8 cellular contexts compared by ENCODE assay signal in the genomic region with DNA sequence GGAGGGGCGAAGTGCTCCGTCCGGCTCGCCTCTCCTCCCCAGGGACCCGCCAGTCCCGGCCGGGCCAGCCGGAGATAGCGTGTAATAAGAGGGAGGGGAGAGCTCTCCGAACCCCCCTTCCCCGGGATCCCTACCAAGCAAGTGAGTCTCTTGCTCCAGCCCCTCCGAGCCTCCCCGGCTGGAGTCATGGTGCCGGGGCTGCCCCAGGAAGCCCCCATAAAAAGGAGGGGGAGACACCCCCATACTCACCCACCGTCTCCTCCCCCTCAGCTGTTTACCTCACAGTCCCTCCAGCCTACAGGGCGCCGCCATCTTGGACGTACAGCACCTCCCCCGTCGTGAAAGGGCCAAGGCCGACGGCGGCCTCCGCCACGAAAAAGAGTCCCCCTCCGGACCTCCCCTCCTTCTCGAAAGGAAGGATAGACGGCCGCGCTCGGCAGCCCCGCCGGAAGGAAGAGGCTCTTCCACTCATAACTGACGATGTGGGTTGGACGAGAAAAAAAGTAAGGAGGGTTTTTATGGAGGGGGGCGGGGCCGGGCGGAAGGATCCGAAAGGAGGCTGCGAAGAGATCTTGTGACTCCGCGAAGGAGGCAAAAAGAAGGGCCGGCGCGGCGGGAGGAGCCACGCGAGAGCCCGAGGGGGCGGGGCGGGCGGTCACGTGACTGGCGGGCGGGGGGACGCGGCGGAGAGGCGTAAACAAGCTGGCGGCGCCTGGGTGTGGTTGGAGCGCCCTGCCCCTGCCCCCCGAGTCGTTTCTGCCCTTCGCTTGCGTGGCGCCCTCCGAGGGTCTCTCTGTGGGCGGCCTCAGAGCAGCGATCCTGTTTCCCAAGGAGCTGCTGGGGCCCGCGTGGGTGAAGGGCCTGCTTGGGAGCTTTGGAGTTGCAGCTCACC. TPM values are rescaled to one million over a fixed set of nuclear protein-coding genes. Genes with fewer than 3 reads are reported as not detected.
DNase-seq lines count a peak whose midpoint lies in the region; ATAC-seq and TF ChIP-seq lines count a peak whose summit lies in the region.

A gene (minus strand): TSS at position 323 of the 892 bp plus-strand sequence. CDS start 15,744 bp downstream, outside the sequence.

- no peaks in the 10 kb centered on the region for H3K9me3 Mint-ChIP-seq in dendritic cell treated with granulocyte-macrophage colony-stimulating factor and Interleukin-4, amounts not matched to agents 40 ng/mL and 50 ng/mL, for 4 days

- peak within 1 kb of the TSS; percentile 92 for H3K4me3 Mint-ChIP-seq in dendritic cell treated with granulocyte-macrophage colony-stimulating factor and Interleukin-4, amounts not matched to agents 40 ng/mL and 50 ng/mL, for 4 days

- no peaks in the 10 kb centered on the region for H3K9me3 ChIP-seq in left lung

- peaks cover 8% of the 10 kb centered on the region for H3K36me3 Mint-ChIP-seq in dendritic cell treated with granulocyte-macrophage colony-stimulating factor and Interleukin-4, amounts not matched to agents 40 ng/mL and 50 ng/mL, for 4 days (ENCODE audit: low read depth)

- peaks cover 12 to 35% of the 10 kb centered on the region in 2 donors for H3K4me1 ChIP-seq in left lung

- H3K27me3 ChIP-seq in left lung: no peaks in the 10 kb centered on the region

- H3K36me3 ChIP-seq in left lung: no peaks in the 10 kb centered on the region

- DNase-seq in AG10803 (ENCODE audit: low read depth) (peak; percentile 98), NCI-H748 (lab: John Stamatoyannopoulos, UW; ENCODE audit: unreplicated experiment) (peak; percentile 97), left lung (peak; percentile 97 to 99)
- DNase-seq in activated CD4-positive, alpha-beta T cell treated with anti-CD3 and anti-CD28 coated beads, Interleukin-2, amount 50 U/mL, for 24 hours (ENCODE audit: low read depth in 1 of 2, low spot score in 1 of 2): peak; percentile 95 to 98
- peak; percentile 96 for DNase-seq in stimulated activated CD4-positive, alpha-beta T cell treated with anti-CD3 and anti-CD28 coated beads, Interleukin-2, amount 100 ng/mL, for 4 hours (ENCODE audit: low read depth)

- H3K4me3 ChIP-seq in AG10803 (ENCODE audit: low read length): peak within 1 kb of the TSS; percentile 89
- peak within 1 kb of the TSS; percentile 97 to 99 for H3K4me3 ChIP-seq in left lung

- TF ChIP-seq CTCF in AG10803 (conservative IDR thresholded peaks at IDR 0.05; ENCODE audit: low read length) (no peak), left lung (IDR thresholded peaks at IDR 0.05) (no peak)

- no peaks in the 10 kb centered on the region for H3K27me3 Mint-ChIP-seq in dendritic cell treated with granulocyte-macrophage colony-stimulating factor and Interleukin-4, amounts not matched to agents 40 ng/mL and 50 ng/mL, for 4 days

- H3K27ac Mint-ChIP-seq in dendritic cell treated with granulocyte-macrophage colony-stimulating factor and Interleukin-4, amounts not matched to agents 40 ng/mL and 50 ng/mL, for 4 days: peak within 1 kb of the TSS; percentile 99

- peak within 1 kb of the TSS; percentile 97 to 98 for H3K27ac ChIP-seq in left lung

- ATAC-seq in GM19324 (IDR thresholded peaks at IDR 0.05; ENCODE audit: low FRiP score, unreplicated experiment) (peak; percentile 65), HG03520 (IDR thresholded peaks at IDR 0.05; ENCODE audit: unreplicated experiment) (peak; percentile 70), left lung (peak; percentile 94)

- intact Hi-C loops in dendritic cell treated with granulocyte-macrophage colony-stimulating factor and Interleukin-4, amounts not matched to agents 40 ng/mL and 50 ng/mL, for 4 days (cut with micrococcal nuclease): no loop called here
- intact Hi-C loops in left lung (cut with DNase I): no loop called here

- peaks cover 17% of the 10 kb centered on the region for H3K4me1 Mint-ChIP-seq in dendritic cell treated with granulocyte-macrophage colony-stimulating factor and Interleukin-4, amounts not matched to agents 40 ng/mL and 50 ng/mL, for 4 days (ENCODE audit: low read depth)

RNA-seq across cellular contexts. Expression of the gene that starts here (rescaled TPM):
- total RNA-seq in left lung: 10 to 100 TPM; 45.7 to 48.0 TPM

Comparison
In these comparisons a context has a peak if more than half of its experiments do, and no peak if none do; other contexts are left out.
1. Peak in every context shown above with its lines: DNase-seq, ATAC-seq, H3K4me3 ChIP-seq and H3K27ac ChIP-seq.